In genomic region chr16:85583491-85584181, GRCh38 we compare ENCODE assay signal across 8 cellular contexts. TPM values are rescaled to one million over a fixed set of nuclear protein-coding genes. Genes with fewer than 3 reads are reported as not detected.
DNase-seq lines count a peak whose midpoint lies in the region; ATAC-seq and TF ChIP-seq lines count a peak whose summit lies in the region.

No MANE protein-coding gene starts in this region.

- H3K4ac ChIP-seq in trophoblast cell (ENCODE audit: low read depth, low read length), result peak overlapping the region; percentile 13

- peaks cover 15 to 21% of the 10 kb centered on the region in 2 experiments for H3K4me1 ChIP-seq in trophoblast cell (ENCODE audit: control insufficient read depth in 1 of 2, insufficient read depth in 2 of 2, low read length in 2 of 2)

- peaks cover 2% of the 10 kb centered on the region for H3K79me1 ChIP-seq in trophoblast cell (ENCODE audit: low read length)

- no peak overlapping the region for H3K23ac ChIP-seq in trophoblast cell (ENCODE audit: low read length)

- H4K8ac ChIP-seq in trophoblast cell (ENCODE audit: low read depth, low read length), result peak overlapping the region; percentile 22

- H3K27ac ChIP-seq in trophoblast cell (ENCODE audit: low read depth, low read length), result no peak overlapping the region

- peak overlapping the region; percentile 7 for H3K18ac ChIP-seq in trophoblast cell (ENCODE audit: low read length)

- no peaks in the 10 kb centered on the region for H3K27me3 ChIP-seq in trophoblast cell (ENCODE audit: insufficient read depth, low read length)

- ATAC-seq in HG03196 (IDR thresholded peaks at IDR 0.05; ENCODE audit: unreplicated experiment) (no peak), HG02884 (IDR thresholded peaks at IDR 0.05; ENCODE audit: unreplicated experiment) (no peak)

- DNase-seq in GM03348 (ENCODE audit: low spot score), result peak; percentile 55
- DNase-seq in NCI-H526 treated with DMSO at 0.1 percent for 48 hours (lab: John Stamatoyannopoulos, UW), result peak; percentile 39
- peak; percentile 13 for DNase-seq in epithelial cell of esophagus (ENCODE audit: low read depth)
- no peak for DNase-seq in trophoblast cell
- DNase-seq in kidney tubule cell (ENCODE audit: low spot score), result no peak
- no peak for DNase-seq in effector CD8-positive, alpha-beta T cell (lab: John Stamatoyannopoulos, UW)

- TF ChIP-seq CTCF in epithelial cell of esophagus (IDR thresholded peaks at IDR 0.05; ENCODE audit: insufficient read depth, low read depth, low read length, missing control alignments), result no peak

- WGBS in trophoblast cell (ENCODE audit: extremely low coverage, insufficient coverage, insufficient read length), result no CpG with 5 or more reads among the region's 22 CpGs

- no peak overlapping the region for H3K4me2 ChIP-seq in trophoblast cell (ENCODE audit: low read length)

- H2BK120ac ChIP-seq in trophoblast cell (ENCODE audit: insufficient read depth, low read length, poor library complexity), result no peak overlapping the region

- H3K9ac ChIP-seq in trophoblast cell (ENCODE audit: low read length), result no peak overlapping the region

- H4K12ac ChIP-seq in trophoblast cell (ENCODE audit: low read depth, low read length), result no peak overlapping the region

- H4K91ac ChIP-seq in trophoblast cell (ENCODE audit: low read depth, low read length), result no peak overlapping the region

- peaks cover 2 to 4% of the 10 kb centered on the region in 2 experiments for H3K36me3 ChIP-seq in trophoblast cell (ENCODE audit: control insufficient read depth in 1 of 2, insufficient read depth in 2 of 2, low read length in 2 of 2)

- H2AFZ ChIP-seq in trophoblast cell (ENCODE audit: insufficient read depth, low read length, poor library complexity), result no peak overlapping the region

- no peak overlapping the region for H2BK5ac ChIP-seq in trophoblast cell (ENCODE audit: low read depth, low read length, poor library complexity)

- H2BK12ac ChIP-seq in trophoblast cell (ENCODE audit: low read length), result no peak overlapping the region

- peaks cover 1% of the 10 kb centered on the region for H3K9me3 ChIP-seq in trophoblast cell (ENCODE audit: insufficient read depth, low read depth, low read length)

- H3K79me2 ChIP-seq in trophoblast cell (ENCODE audit: control insufficient read depth, insufficient read depth, low read length, poor library complexity), result peaks cover 3% of the 10 kb centered on the region

- H3K4me3 ChIP-seq in epithelial cell of esophagus (ENCODE audit: low read length), result no peak overlapping the region
- no peak overlapping the region for H3K4me3 ChIP-seq in trophoblast cell (ENCODE audit: low read depth, low read length)

- H3K14ac ChIP-seq in trophoblast cell (ENCODE audit: low read length), result no peak overlapping the region

- no peak overlapping the region for H2AK5ac ChIP-seq in trophoblast cell (ENCODE audit: low read length)

RNA-seq across cellular contexts. Expression of gene GSE1, which starts 29.5 kb away (rescaled TPM):
- 175 and 188 TPM in 2 replicates for polyA plus RNA-seq in trophoblast cell (2013)

Comparison
In these comparisons a context has a peak if more than half of its experiments do, and no peak if none do; other contexts are left out.
1. DNase-seq: peak in GM03348 (single experiment), NCI-H526 treated with DMSO at 0.1 percent for 48 hours (single experiment) and epithelial cell of esophagus (single experiment); none in trophoblast cell (0 of 2), kidney tubule cell (single experiment) and effector CD8-positive, alpha-beta T cell (single experiment).